In the genomic region with DNA sequence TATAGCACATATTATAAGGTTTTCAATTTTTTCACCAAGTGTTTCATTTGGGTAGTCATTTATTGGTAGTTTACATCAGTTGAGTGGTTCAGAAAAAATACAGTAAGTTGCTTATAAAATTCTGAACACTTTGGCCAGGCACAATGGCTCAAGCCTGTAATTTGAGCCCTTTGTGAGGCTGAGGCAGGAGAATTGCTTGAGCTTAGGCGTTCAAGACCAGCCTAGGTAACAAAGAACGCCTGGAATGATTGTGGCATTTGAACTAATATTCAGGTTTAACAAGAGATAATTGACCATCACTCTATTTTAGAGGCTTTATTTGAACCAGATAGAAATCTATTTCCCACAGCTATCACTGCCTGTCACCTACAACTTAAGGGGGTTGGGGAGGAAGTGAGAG, we compare ENCODE assay signal across 19 cellular contexts. TPM values are rescaled to one million over a fixed set of nuclear protein-coding genes. Genes with fewer than 3 reads are reported as not detected.
DNase-seq lines count a peak whose midpoint lies in the region; ATAC-seq, FAIRE-seq and TF ChIP-seq lines count a peak whose summit lies in the region.
"Had no signal": no experiment of that assay in that cellular context is flagged by ENCODE, and none has a peak within 500 bp of the region (broad histone marks: within the 10 kb centered on the region; RNA-seq: fewer than 3 reads in every experiment).

No MANE protein-coding gene starts in this region.

- H3K4me3 ChIP-seq in HEK293 (ENCODE audit: low read depth, low read length), result no peak overlapping the region
- H3K4me3 ChIP-seq in GM12878, result no peak overlapping the region
- H3K4me3 ChIP-seq in neutrophil (ENCODE audit: low read depth in 1 of 2, low read length in 1 of 2), result no peak overlapping the region
- H3K4me3 ChIP-seq: breast epithelium, hepatocyte had no signal

- H3K27me3 ChIP-seq in GM12878 (replicated peaks in 1 of 2; ENCODE audit: control insufficient read depth in 2 of 2, insufficient read depth in 2 of 2, low read length in 1 of 2) (no peaks in the 10 kb centered on the region), neutrophil (no peaks in the 10 kb centered on the region)
- H3K27me3 ChIP-seq: breast epithelium, hepatocyte had no signal

- H3K4me1 ChIP-seq in HEK293 (ENCODE audit: control insufficient read depth, insufficient read depth, low read length) (peaks cover 38% of the 10 kb centered on the region), GM12878 (ENCODE audit: control insufficient read depth, insufficient read depth, low read length) (peaks cover 33% of the 10 kb centered on the region), neutrophil (ENCODE audit: control insufficient read depth in 1 of 2, insufficient read depth in 1 of 2, low read depth in 1 of 2, low read length in 1 of 2) (peaks cover 47 to 66% of the 10 kb centered on the region in 2 experiments)
- H3K4me1 ChIP-seq: breast epithelium had no signal

- H3K27ac ChIP-seq in HEK293 (ENCODE audit: extremely low read depth, low read depth, low read length) (no peak overlapping the region), GM12878 (ENCODE audit: control insufficient read depth, insufficient read depth) (no peak overlapping the region; the same call in 1 of the 2 replicates), neutrophil (peak overlapping the region; percentile 18)
- H3K27ac ChIP-seq: breast epithelium, hepatocyte had no signal

- H3K4me2 ChIP-seq in GM12878 (ENCODE audit: control insufficient read depth, insufficient read depth), result peak overlapping the region; percentile 23; the same call in 1 of the 2 replicates

- peaks cover 85% of the 10 kb centered on the region for H3K4me1 Mint-ChIP-seq in activated T-cell treated with anti-CD3 and anti-CD28 coated beads, Interleukin-2, amount 50 U/mL, for 24 hours (ENCODE audit: low read depth)
- peaks cover 56% of the 10 kb centered on the region for H3K4me1 Mint-ChIP-seq in activated CD8-positive, alpha-beta memory T cell treated with anti-CD3 and anti-CD28 coated beads, Interleukin-2, amount 10 ng/mL, durations not matched to agents 7 days and 5 days

- no peak for TF ChIP-seq EP300 in GM12878 (IDR thresholded peaks at IDR 0.05; ENCODE audit: borderline replicate concordance in 1 of 2, control insufficient read depth in 1 of 2, low read depth in 2 of 2, low read length in 2 of 2)

- H3K4me3 Mint-ChIP-seq in activated T-cell treated with anti-CD3 and anti-CD28 coated beads, Interleukin-2, amount 50 U/mL, for 24 hours, result no peak overlapping the region
- H3K4me3 Mint-ChIP-seq in activated CD8-positive, alpha-beta memory T cell treated with anti-CD3 and anti-CD28 coated beads, Interleukin-2, amount 10 ng/mL, durations not matched to agents 7 days and 5 days, result no peak overlapping the region

- intact Hi-C loops in GM12878 (cut with micrococcal nuclease; ENCODE audit: unreplicated experiment), result no loop called here

- ATAC-seq in GM12878, result peak; percentile 29
- ATAC-seq in activated CD8-positive, alpha-beta memory T cell treated with anti-CD3 and anti-CD28 coated beads, Interleukin-2, amount 10 ng/mL, durations not matched to agents 7 days and 5 days, result no peak

- TF ChIP-seq CTCF in HEK293 (tag by site-specific recombination; IDR thresholded peaks at IDR 0.05), result no peak
- no peak for TF ChIP-seq CTCF in GM12878 (IDR thresholded peaks at IDR 0.05 in 2 of 3, conservative IDR thresholded peaks at IDR 0.05 in 1 of 3; ENCODE audit: control insufficient read depth in 2 of 3, extremely low read depth in 1 of 3, insufficient read depth in 1 of 3, low read depth in 3 of 3, low read length in 3 of 3)
- no peak for TF ChIP-seq CTCF in neutrophil (IDR thresholded peaks at IDR 0.05)

- peaks cover 88% of the 10 kb centered on the region for H3K79me2 ChIP-seq in GM12878 (ENCODE audit: control insufficient read depth, insufficient read depth, low read length)

- no peak for TF ChIP-seq POLR2A in GM12878 (IDR thresholded peaks at IDR 0.05; ENCODE audit: low read depth, low read length)

- H3K36me3 ChIP-seq in HEK293 (ENCODE audit: control insufficient read depth in 2 of 2, insufficient read depth in 1 of 2, low read length in 2 of 2), result peaks cover 17 to 23% of the 10 kb centered on the region in 2 experiments
- H3K36me3 ChIP-seq in GM12878 (ENCODE audit: control insufficient read depth in 2 of 2, insufficient read depth in 2 of 2, low read length in 1 of 2), result peaks cover 2 to 16% of the 10 kb centered on the region in 2 experiments; a peak in 3 of 4 replicates
- H3K36me3 ChIP-seq in neutrophil, result peaks cover 17% of the 10 kb centered on the region
- H3K36me3 ChIP-seq: breast epithelium had no signal

- POLR2A ChIA-PET in HEK293 (lab: Yijun Ruan, JAX) (no interaction called here), GM12878 (lab: Charles Lee) (interaction anchor here (1.0 to 2.8 kb wide), 3 partner anchors 8 to 37 kb away, joined by 3 to 8 read pairs (median 3); no protein-coding TSS in a partner anchor)

- DNase-seq in activated T-cell treated with anti-CD3 and anti-CD28 coated beads, Interleukin-2, amount 50 U/mL, for 24 hours, result no peak
- no peak for DNase-seq in activated T-cell treated with anti-CD3 and anti-CD28 coated beads, Interleukin-2, amount 50 U/mL, for 48 hours
- DNase-seq in GM12878 (ENCODE audit: low read depth, low spot score), result no peak
- DNase-seq in MV-4-11 (lab: John Stamatoyannopoulos, UW), result no peak
- no peak for DNase-seq in activated CD8-positive, alpha-beta memory T cell treated with anti-CD3 and anti-CD28 coated beads, Interleukin-2, amount 10 ng/mL, durations not matched to agents 7 days and 5 days
- DNase-seq in occipital lobe (lab: John Stamatoyannopoulos, UW), result no peak
- DNase-seq: activated naive CD4-positive, alpha-beta T cell treated with anti-CD3 and anti-CD28 coated beads, Interleukin-2, amount 50 U/mL, for 16 hours; Calu3; HFFc6; KBM-7; NCI-H1105 treated with DMSO at 0.1 percent for 48 hours; NCI-H446; OCI-M1; posterior cingulate gyrus; stimulated activated naive CD4-positive, alpha-beta T cell treated with Interleukin-2 at 50 U/mL for 16 hours had no signal

- RAD21 ChIA-PET in GM12878 (lab: Charles Lee; ENCODE audit: unreplicated experiment), result interaction anchor here (1.2 to 5.1 kb wide), 7 partner anchors 13 to 242 kb away, joined by 3 to 28 read pairs (median 3); no protein-coding TSS in a partner anchor

- peaks cover 7% of the 10 kb centered on the region; the same call in 1 of the 2 replicates for H4K20me1 ChIP-seq in GM12878 (ENCODE audit: control insufficient read depth, insufficient read depth)

- no TSS peak for BruUV-seq in GM12878 (replicated peaks; lab: Mats Ljungman, UMichigan)

- H3K9me3 Mint-ChIP-seq in activated T-cell treated with anti-CD3 and anti-CD28 coated beads, Interleukin-2, amount 50 U/mL, for 24 hours, result no peaks in the 10 kb centered on the region
- no peaks in the 10 kb centered on the region for H3K9me3 Mint-ChIP-seq in activated CD8-positive, alpha-beta memory T cell treated with anti-CD3 and anti-CD28 coated beads, Interleukin-2, amount 10 ng/mL, durations not matched to agents 7 days and 5 days (ENCODE audit: low read depth)
- H3K9me3 Mint-ChIP-seq: HFFc6 had no signal

- peaks cover 56% of the 10 kb centered on the region for H3K36me3 Mint-ChIP-seq in activated T-cell treated with anti-CD3 and anti-CD28 coated beads, Interleukin-2, amount 50 U/mL, for 24 hours (ENCODE audit: low read depth)
- peaks cover 18% of the 10 kb centered on the region for H3K36me3 Mint-ChIP-seq in activated CD8-positive, alpha-beta memory T cell treated with anti-CD3 and anti-CD28 coated beads, Interleukin-2, amount 10 ng/mL, durations not matched to agents 7 days and 5 days

- no peak for TF ChIP-seq RAD21 in GM12878 (IDR thresholded peaks at IDR 0.05; ENCODE audit: insufficient read depth, low read depth, low read length)

- WGBS in GM12878 (ENCODE audit: insufficient coverage, insufficient replicate concordance, low lambda C conversion rate, missing lambda C conversion rate), result 43% methylated on average over 2 of the region's 2 CpGs

- no peak overlapping the region for H2AFZ ChIP-seq in GM12878 (ENCODE audit: control insufficient read depth, low read depth, low read length)
- H2AFZ ChIP-seq: hepatocyte had no signal

- CTCF ChIA-PET in HEK293 (lab: Yijun Ruan, JAX) (no interaction called here), GM12878 (lab: Yijun Ruan, JAX) (interaction anchor here (0.8 to 4.3 kb wide), 3 partner anchors 12 to 137 kb away, joined by 3 to 20 read pairs (median 15); no protein-coding TSS in a partner anchor)
- CTCF ChIA-PET in activated CD8-positive, alpha-beta memory T cell treated with anti-CD3 and anti-CD28 coated beads, Interleukin-2, amount 10 ng/mL, durations not matched to agents 7 days and 5 days (lab: Charles Lee), result interaction anchor here (1.8 kb wide), 1 partner anchor 11 kb away, joined by 4 read pairs; no protein-coding TSS in a partner anchor

- in situ Hi-C loops in GM12878 (cut with MboI), result no loop called here

- FAIRE-seq in GM12878 (lab: Jason Lieb, UNC), result no peak

- H3K9me3 ChIP-seq in HEK293 (ENCODE audit: control insufficient read depth, insufficient read depth, low read depth, low read length) (no peaks in the 10 kb centered on the region), GM12878 (replicated peaks; ENCODE audit: control insufficient read depth, insufficient read depth, low read length) (no peaks in the 10 kb centered on the region), neutrophil (no peaks in the 10 kb centered on the region)
- H3K9me3 ChIP-seq: breast epithelium had no signal

- H3K27me3 Mint-ChIP-seq in activated T-cell treated with anti-CD3 and anti-CD28 coated beads, Interleukin-2, amount 50 U/mL, for 24 hours, result no peaks in the 10 kb centered on the region
- H3K27me3 Mint-ChIP-seq in activated CD8-positive, alpha-beta memory T cell treated with anti-CD3 and anti-CD28 coated beads, Interleukin-2, amount 10 ng/mL, durations not matched to agents 7 days and 5 days, result no peaks in the 10 kb centered on the region

- H3K27ac Mint-ChIP-seq in activated T-cell treated with anti-CD3 and anti-CD28 coated beads, Interleukin-2, amount 50 U/mL, for 24 hours, result peak overlapping the region; percentile 88
- H3K27ac Mint-ChIP-seq in activated CD8-positive, alpha-beta memory T cell treated with anti-CD3 and anti-CD28 coated beads, Interleukin-2, amount 10 ng/mL, durations not matched to agents 7 days and 5 days, result no peak overlapping the region
- H3K27ac Mint-ChIP-seq: HFFc6 had no signal

- no peak overlapping the region; the same call in 1 of the 2 replicates for H3K9ac ChIP-seq in GM12878 (ENCODE audit: control insufficient read depth, insufficient read depth, low read length)

- SMC1A ChIA-PET in GM12878 (lab: Charles Lee; ENCODE audit: uncharacterized antibody, unreplicated experiment), result interaction anchor here (0.7 to 9.5 kb wide), 11 partner anchors 8 to 240 kb away, joined by 3 to 114 read pairs (median 4); a partner anchor contains a TSS

RNA-seq across cellular contexts. Expression of a gene that starts 22.7 kb away (rescaled TPM):
- total RNA-seq in GM12878 (2013; cell fraction: nucleolus; rRNA removed), result 247 and 270 TPM in 2 replicates
- total RNA-seq in GM12878 (2014; rRNA removed) (89.4 and 91.4 TPM in 2 replicates), GM12878 (2014; rRNA removed; fragmentation: Illumina TruSeq; extraction: Trizol) (90.7 and 91.9 TPM in 2 replicates), GM12878 (2021) (80.7 and 84.4 TPM in 2 replicates), occipital lobe (140 TPM)
- 22.3 TPM for polyA plus RNA-seq in GM12878 (2011; ENCODE audit: low read depth)
- polyA plus RNA-seq in GM12878 (2011; rRNA removed) (97.0 and 107 TPM in 2 replicates), GM12878 (2014; fragmentation: Illumina TruSeq; extraction: Trizol) (83.3 and 103 TPM in 2 replicates), GM12878 (2014; fragmentation: Nextera tagmentation; extraction: Ambion mirVana) (10 to 100 TPM; 18.3 to 22.3 TPM), GM12878 (2014; rRNA removed) (51.9 and 65.7 TPM in 2 replicates), GM12878 (2016; fragmentation: Nextera tagmentation; extraction: Ambion mirVana) (10 to 100 TPM; 66.7 to 69.9 TPM)
- polyA plus RNA-seq in GM12878 (2011; cell fraction: cytosol; rRNA removed), result 37.8 and 42.2 TPM in 2 replicates
- polyA plus RNA-seq in GM12878 (2011; cell fraction: nucleus; rRNA removed), result 38.9 and 57.4 TPM in 2 replicates
- polyA plus RNA-seq in GM12878 (2012), result 32.0 and 35.6 TPM in 2 replicates
- 55.7 and 109 TPM in 2 replicates for polyA minus RNA-seq in GM12878 (2011; rRNA and poly(A)+ RNA removed)
- polyA minus RNA-seq in GM12878 (2011; cell fraction: cytosol; rRNA and poly(A)+ RNA removed), result 47.4 and 47.5 TPM in 2 replicates
- 58.2 and 99.9 TPM in 2 replicates for polyA minus RNA-seq in GM12878 (2011; cell fraction: nucleus; rRNA and poly(A)+ RNA removed)
- total RNA-seq in activated CD8-positive, alpha-beta memory T cell treated with anti-CD3 and anti-CD28 coated beads, Interleukin-2, amount 10 ng/mL, durations not matched to agents 7 days and 5 days, result 100 to 1,000 TPM; 134 to 158 TPM

RNA-seq across cellular contexts. Expression of a gene that starts 44.2 kb away (rescaled TPM):
- total RNA-seq in GM12878 (2013; cell fraction: nucleolus; rRNA removed), result 13.3 and 15.0 TPM in 2 replicates
- 4.5 and 4.9 TPM in 2 replicates for total RNA-seq in GM12878 (2014; rRNA removed)
- 8.1 and 9.9 TPM in 2 replicates for total RNA-seq in GM12878 (2014; rRNA removed; fragmentation: Illumina TruSeq; extraction: Trizol)
- total RNA-seq in GM12878 (2021), result 4.5 and 4.7 TPM in 2 replicates
- polyA plus RNA-seq in GM12878 (2011; ENCODE audit: low read depth), result 1.8 TPM
- 12.0 and 22.9 TPM in 2 replicates for polyA plus RNA-seq in GM12878 (2011; rRNA removed)
- 4.4 and 6.9 TPM in 2 replicates for polyA plus RNA-seq in GM12878 (2011; cell fraction: cytosol; rRNA removed)
- 3.6 and 4.2 TPM in 2 replicates for polyA plus RNA-seq in GM12878 (2011; cell fraction: nucleus; rRNA removed)
- 2.8 and 6.6 TPM in 2 replicates for polyA plus RNA-seq in GM12878 (2012)
- 7.9 and 9.6 TPM in 2 replicates for polyA plus RNA-seq in GM12878 (2014; fragmentation: Illumina TruSeq; extraction: Trizol)
- 1 to 10 TPM; 5.2 to 7.0 TPM for polyA plus RNA-seq in GM12878 (2014; fragmentation: Nextera tagmentation; extraction: Ambion mirVana)
- polyA plus RNA-seq in GM12878 (2014; rRNA removed), result 3.6 and 5.6 TPM in 2 replicates
- 10 to 100 TPM in 1 of 2 experiments, 1 to 10 TPM in 1; 9.0 to 10.1 TPM for polyA plus RNA-seq in GM12878 (2016; fragmentation: Nextera tagmentation; extraction: Ambion mirVana)
- polyA minus RNA-seq in GM12878 (2011; rRNA and poly(A)+ RNA removed), result 2.0 and 2.6 TPM in 2 replicates
- polyA minus RNA-seq in GM12878 (2011; cell fraction: cytosol; rRNA and poly(A)+ RNA removed), result 2.4 and 3.1 TPM in 2 replicates
- 1.8 and 2.1 TPM in 2 replicates for polyA minus RNA-seq in GM12878 (2011; cell fraction: nucleus; rRNA and poly(A)+ RNA removed)
- 1 to 10 TPM; 5.1 to 5.8 TPM for total RNA-seq in activated CD8-positive, alpha-beta memory T cell treated with anti-CD3 and anti-CD28 coated beads, Interleukin-2, amount 10 ng/mL, durations not matched to agents 7 days and 5 days
- 8.9 TPM for total RNA-seq in occipital lobe
